ENCODE assay signal across 15 cellular contexts in the genomic region with DNA sequence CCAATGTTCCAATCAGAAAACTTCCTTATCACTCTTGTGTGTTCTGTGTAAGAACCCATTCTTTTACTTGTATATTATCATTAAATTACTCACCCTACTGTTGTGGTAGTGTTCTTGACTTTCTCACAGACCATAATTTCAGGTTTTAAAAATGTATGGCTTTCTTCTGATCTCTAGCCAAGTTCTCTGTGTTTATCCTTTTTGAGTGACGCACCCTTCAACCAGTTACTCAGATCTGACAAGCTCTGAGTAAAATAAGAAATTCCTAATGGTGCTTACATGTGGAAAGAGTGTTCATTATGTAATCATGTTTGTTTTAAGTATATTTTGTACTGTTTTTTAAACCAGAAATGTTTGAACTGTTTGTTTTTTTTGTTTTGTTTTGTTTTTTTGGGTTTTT. TPM values are rescaled to one million over a fixed set of nuclear protein-coding genes. Genes with fewer than 3 reads are reported as not detected.
DNase-seq lines count a peak whose midpoint lies in the region; ATAC-seq, FAIRE-seq and TF ChIP-seq lines count a peak whose summit lies in the region.
"Had no signal": no experiment of that assay in that cellular context is flagged by ENCODE, and none has a peak within 500 bp of the region (broad histone marks: within the 10 kb centered on the region; RNA-seq: fewer than 3 reads in every experiment).

No MANE protein-coding gene starts in this region.

- H3K9me3 ChIP-seq in HEK293 (ENCODE audit: control insufficient read depth, insufficient read depth, low read depth, low read length): no peaks in the 10 kb centered on the region
- no peaks in the 10 kb centered on the region for H3K9me3 ChIP-seq in K562 (replicated peaks; ENCODE audit: control insufficient read depth, insufficient read depth, low read depth, low read length)
- no peaks in the 10 kb centered on the region for H3K9me3 ChIP-seq in left lung
- no peaks in the 10 kb centered on the region for H3K9me3 ChIP-seq in heart left ventricle
- H3K9me3 ChIP-seq: Caco-2, HAP-1, neutrophil had no signal

- H3K36me3 ChIP-seq in HEK293 (ENCODE audit: control insufficient read depth in 2 of 2, insufficient read depth in 1 of 2, low read length in 2 of 2): no peaks in the 10 kb centered on the region
- H3K36me3 ChIP-seq in K562 (ENCODE audit: control insufficient read depth, insufficient read depth, low read length): peaks cover 52% of the 10 kb centered on the region
- H3K36me3 ChIP-seq in left lung: no peaks in the 10 kb centered on the region
- H3K36me3 ChIP-seq in heart left ventricle: no peaks in the 10 kb centered on the region
- H3K36me3 ChIP-seq: neutrophil had no signal

- TF ChIP-seq POLR2A in K562 (conservative IDR thresholded peaks at IDR 0.05): 0 out of 2 replicates have a peak, but pooled peaks have one; percentile 21
- no peak for TF ChIP-seq POLR2A in heart left ventricle (IDR thresholded peaks at IDR 0.05)

- no peaks in the 10 kb centered on the region for H3K9me1 ChIP-seq in K562 (ENCODE audit: control insufficient read depth, insufficient read depth, low read length)

- H4K20me1 ChIP-seq in K562 (replicated peaks; ENCODE audit: control insufficient read depth, insufficient read depth, low read length): no peaks in the 10 kb centered on the region; the same call in none of the 2 replicates

- no peak for FAIRE-seq in K562 (lab: Jason Lieb, UNC)
- FAIRE-seq: colon had no signal

- no peak overlapping the region for H2AFZ ChIP-seq in K562 (ENCODE audit: low read depth, low read length)

- 0 out of 3 replicates have a peak, but pooled peaks have one; percentile 3 for ATAC-seq in K562
- ATAC-seq in left lung: peak; percentile 69
- ATAC-seq in heart left ventricle: no peak
- ATAC-seq in HG02588 (IDR thresholded peaks at IDR 0.05; ENCODE audit: unreplicated experiment): no peak
- ATAC-seq: left ventricle myocardium superior had no signal

- H3K27me3 ChIP-seq in K562 (ENCODE audit: control insufficient read depth in 2 of 2, insufficient read depth in 2 of 2, low read length in 2 of 2) (no peaks in the 10 kb centered on the region), left lung (no peaks in the 10 kb centered on the region), heart left ventricle (no peaks in the 10 kb centered on the region)
- H3K27me3 ChIP-seq: neutrophil had no signal

- TF ChIP-seq CTCF in AG10803 (conservative IDR thresholded peaks at IDR 0.05; ENCODE audit: low read length) (no peak), HEK293 (tag by site-specific recombination; IDR thresholded peaks at IDR 0.05) (no peak), K562 (IDR thresholded peaks at IDR 0.05 in 2 of 3, conservative IDR thresholded peaks at IDR 0.05 in 1 of 3; ENCODE audit: insufficient read depth in 2 of 3, low read depth in 1 of 3, low read length in 3 of 3) (no peak), left lung (IDR thresholded peaks at IDR 0.05) (no peak), heart left ventricle (IDR thresholded peaks at IDR 0.05) (no peak)

- H3K9ac ChIP-seq in K562 (ENCODE audit: insufficient read depth in 1 of 2, low read depth in 2 of 2, low read length in 2 of 2): no peak overlapping the region

- H3K4me1 ChIP-seq in HEK293 (ENCODE audit: control insufficient read depth, insufficient read depth, low read length) (peaks cover 18% of the 10 kb centered on the region), K562 (replicated peaks in 1 of 2; ENCODE audit: control insufficient read depth in 2 of 2, insufficient read depth in 2 of 2, low read length in 2 of 2) (peaks cover 32 to 57% of the 10 kb centered on the region in 2 experiments), left lung (peaks cover 0 to 15% of the 10 kb centered on the region in 2 donors), heart left ventricle (peaks cover 0 to 21% (median 5%) of the 10 kb centered on the region in 12 donors)
- H3K4me1 ChIP-seq: Caco-2 had no signal

- intact Hi-C loops in K562 (cut with micrococcal nuclease): no loop called here
- intact Hi-C loops in left lung (cut with DNase I): no loop called here
- intact Hi-C loops in heart left ventricle (cut with DNase I): no loop called here

- peak; percentile 35 for DNase-seq in AG10803 (ENCODE audit: low read depth)
- no peak for DNase-seq in K562 (ENCODE audit: extremely low read depth in 1 of 4, low spot score in 3 of 4)
- no peak for DNase-seq in left lung
- no peak for DNase-seq in heart left ventricle
- DNase-seq in stimulated activated CD4-positive, alpha-beta T cell treated with anti-CD3 and anti-CD28 coated beads, Interleukin-4, amount 100 ng/mL, for 24 hours: no peak
- DNase-seq in COLO829 (ENCODE audit: low spot score): no peak
- DNase-seq: Caco-2, left ventricle myocardium superior, NCI-H345, RPMI8226 had no signal

- POLR2A ChIA-PET in HEK293 (lab: Yijun Ruan, JAX): interaction anchor here (0.7 to 3.3 kb wide), 2 partner anchors 10 to 35 kb away, joined by 3 to 17 read pairs; partner anchors contain the start of gene TBPL1
- POLR2A ChIA-PET in K562 (lab: Yijun Ruan, JAX): interaction anchor here (0.6 to 1.8 kb wide), 3 partner anchors 9 to 25 kb away, joined by 4 read pairs; partner anchors contain the start of gene TBPL1

- 53% methylated on average over 1 of the region's 1 CpG for WGBS in K562 (ENCODE audit: insufficient coverage, low coverage, missing lambda C conversion rate)
- 90 to 96% (median 93%) methylated on average over 1 of the region's 1 CpG for WGBS in heart left ventricle, 4 donors

- BruUV-seq in K562 (replicated peaks; lab: Mats Ljungman, UMichigan): no TSS peak

- in situ Hi-C loops in K562 (cut with MboI): no loop called here

- no peak for TF ChIP-seq RAD21 in K562 (CRISPR knock-in tag; conservative IDR thresholded peaks at IDR 0.05 in 1 of 2, IDR thresholded peaks at IDR 0.05 in 1 of 2)

- CTCF ChIA-PET in HEK293 (lab: Yijun Ruan, JAX): interaction anchor here (0.6 to 3.7 kb wide), 4 partner anchors 9 to 416 kb away, joined by 3 to 30 read pairs (median 16); no protein-coding TSS in a partner anchor
- CTCF ChIA-PET in K562 (lab: Yijun Ruan, JAX; ENCODE audit: low intra/inter-chr PET ratio): no interaction called here

- H3K27ac ChIP-seq in HEK293 (ENCODE audit: extremely low read depth, low read depth, low read length) (no peak overlapping the region), K562 (ENCODE audit: extremely low read depth, low read depth, low read length) (no peak overlapping the region), left lung (no peak overlapping the region), heart left ventricle (no peak overlapping the region)
- H3K27ac ChIP-seq: neutrophil had no signal

- H3K79me2 ChIP-seq in K562 (ENCODE audit: control insufficient read depth, insufficient read depth, low read length): peaks cover 98% of the 10 kb centered on the region

- no peak overlapping the region for H3K4me2 ChIP-seq in K562 (ENCODE audit: insufficient read depth, low read length)

- no peak for TF ChIP-seq EP300 in K562 (IDR thresholded peaks at IDR 0.05; ENCODE audit: low read length)

- H3K4me3 ChIP-seq in AG10803 (ENCODE audit: low read length) (no peak overlapping the region), HEK293 (ENCODE audit: low read depth, low read length) (no peak overlapping the region), K562 (no peak overlapping the region), left lung (no peak overlapping the region), heart left ventricle (no peak overlapping the region)
- H3K4me3 ChIP-seq: HAP-1 had no signal

TF ChIP-seq in K562, 482 proteins besides CTCF, POLR2A, EP300 and RAD21 (continues in another document):
- TF ChIP-seq MEIS2 (IDR thresholded peaks at IDR 0.05; ENCODE audit: partially characterized antibody) (peak; percentile 50), FOSL1 (tag; conservative IDR thresholded peaks at IDR 0.05) (peak; percentile 47), POLR2B (IDR thresholded peaks at IDR 0.05; ENCODE audit: low read depth, partially characterized antibody) (peak; percentile 41), NCOA1 (IDR thresholded peaks at IDR 0.05; ENCODE audit: low read depth) (0 out of 2 replicates have a peak, but pooled peaks have one; percentile 18), SMARCE1 (IDR thresholded peaks at IDR 0.05) (0 out of 2 replicates have a peak, but pooled peaks have one; percentile 14), ZSCAN32 (CRISPR knock-in tag; IDR thresholded peaks at IDR 0.05) (no peak), BCOR (IDR thresholded peaks at IDR 0.05) (no peak), SUPT5H (IDR thresholded peaks at IDR 0.05) (0 out of 2 replicates have a peak, but pooled peaks have one; percentile 34)

RNA-seq across cellular contexts. Expression of gene TBPL1, which starts 11.0 kb away (rescaled TPM):
- total RNA-seq in K562 (2011; cell fraction: chromatin; rRNA removed; ENCODE audit: low replicate concordance): 34.2 and 47.0 TPM in 2 replicates
- total RNA-seq in K562 (2011; cell fraction: nucleolus; rRNA removed): 15.3 and 15.9 TPM in 2 replicates
- total RNA-seq in K562 (2011; cell fraction: nucleoplasm; rRNA removed): 30.6 and 43.0 TPM in 2 replicates
- total RNA-seq in K562 (2014; rRNA removed) (78.1 and 103 TPM in 2 replicates), K562 (2014; rRNA removed; fragmentation: Illumina TruSeq; extraction: Trizol) (130 and 152 TPM in 2 replicates), K562 (2015; rRNA removed; fragmentation: Illumina TruSeq; extraction: Trizol) (93.9 and 100 TPM in 2 replicates), K562 (2021) (117 and 122 TPM in 2 replicates), left lung (10 to 100 TPM; 20.4 to 22.6 TPM), heart left ventricle (10 to 100 TPM in 8 of 9 donors, 1 to 10 TPM in 1; 9.9 to 20.3 (median 15.4) TPM)
- polyA plus RNA-seq in K562 (2011; rRNA removed) (97.4 and 152 TPM in 2 replicates), K562 (2014; fragmentation: Illumina TruSeq; extraction: Trizol) (99.2 and 119 TPM in 2 replicates), K562 (2014; fragmentation: Nextera tagmentation; extraction: Ambion mirVana) (100 to 1,000 TPM; 107 to 147 TPM), K562 (2014; rRNA removed) (105 and 172 TPM in 2 replicates), heart left ventricle (10 to 100 TPM; 16.4 to 16.9 TPM)
- 36.3 and 53.2 TPM in 2 replicates for polyA plus RNA-seq in K562 (2011; cell fraction: cytosol; rRNA removed)
- 72.5 and 93.1 TPM in 2 replicates for polyA plus RNA-seq in K562 (2011; cell fraction: nucleus; rRNA removed)
- polyA plus RNA-seq in K562 (2012): 112 and 178 TPM in 2 replicates
- polyA minus RNA-seq in K562 (2011; rRNA and poly(A)+ RNA removed): 67.4 and 91.3 TPM in 2 replicates
- 29.2 and 63.0 TPM in 2 replicates for polyA minus RNA-seq in K562 (2011; cell fraction: cytosol; rRNA and poly(A)+ RNA removed)
- 16.3 and 20.2 TPM in 2 replicates for polyA minus RNA-seq in K562 (2011; cell fraction: nucleus; rRNA and poly(A)+ RNA removed)

Comparison
In these comparisons a context has a peak if more than half of its experiments do, and no peak if none do; other contexts are left out.
1. ATAC-seq: peak in K562 (single experiment) and left lung (single experiment); none in heart left ventricle (0 of 4) and HG02588 (single experiment).